In genomic region chr16:72474511-72475123, GRCh38 we compare ENCODE assay signal across 12 cellular contexts.
DNase-seq lines count a peak whose midpoint lies in the region; FAIRE-seq and TF ChIP-seq lines count a peak whose summit lies in the region.
"Had no signal": no experiment of that assay in that cellular context is flagged by ENCODE, and none has a peak within 500 bp of the region (broad histone marks: within the 10 kb centered on the region; RNA-seq: fewer than 3 reads in every experiment).

No MANE protein-coding gene starts in this region.

- H3K4me1 Mint-ChIP-seq in activated CD4-positive, alpha-beta memory T cell treated with anti-CD3 and anti-CD28 coated beads, Interleukin-2, amount 10 ng/mL, durations not matched to agents 7 days and 5 days, result peaks cover 16% of the 10 kb centered on the region

- H3K36me3 Mint-ChIP-seq in activated CD4-positive, alpha-beta memory T cell treated with anti-CD3 and anti-CD28 coated beads, Interleukin-2, amount 10 ng/mL, durations not matched to agents 7 days and 5 days (ENCODE audit: low read depth), result no peaks in the 10 kb centered on the region
- H3K36me3 Mint-ChIP-seq: WTC11 had no signal

- POLR2A ChIA-PET in activated CD4-positive, alpha-beta memory T cell treated with anti-CD3 and anti-CD28 coated beads, Interleukin-2, amount 10 ng/mL, durations not matched to agents 7 days and 5 days (lab: Charles Lee), result no interaction called here

- no peak overlapping the region for H3K4me3 Mint-ChIP-seq in activated CD4-positive, alpha-beta memory T cell treated with anti-CD3 and anti-CD28 coated beads, Interleukin-2, amount 10 ng/mL, durations not matched to agents 7 days and 5 days
- H3K4me3 Mint-ChIP-seq: WTC11 had no signal

- FAIRE-seq in GM12892 (lab: Jason Lieb, UNC), result no peak

- CTCF ChIA-PET in activated CD4-positive, alpha-beta memory T cell treated with anti-CD3 and anti-CD28 coated beads, Interleukin-2, amount 10 ng/mL, durations not matched to agents 7 days and 5 days (lab: Charles Lee), result interaction anchor here (0.5 kb wide), 1 partner anchor 158 kb away, joined by 3 read pairs; no protein-coding TSS in a partner anchor

- peak overlapping the region; percentile 34 for H3K27ac Mint-ChIP-seq in activated CD4-positive, alpha-beta memory T cell treated with anti-CD3 and anti-CD28 coated beads, Interleukin-2, amount 10 ng/mL, durations not matched to agents 7 days and 5 days
- H3K27ac Mint-ChIP-seq: WTC11 had no signal

- H3K27ac ChIP-seq in caudate nucleus (ENCODE audit: low read depth, low read length), result no peak overlapping the region
- H3K27ac ChIP-seq: upper lobe of left lung had no signal

- peak; percentile 97 for DNase-seq in ACHN
- DNase-seq in HCEC 1CT, result peak; percentile 83
- no peak for DNase-seq in activated CD4-positive, alpha-beta memory T cell treated with anti-CD3 and anti-CD28 coated beads, Interleukin-2, amount 10 ng/mL, durations not matched to agents 7 days and 5 days
- peak; percentile 65 for DNase-seq in foreskin melanocyte
- DNase-seq in caudate nucleus (lab: John Stamatoyannopoulos, UW), result no peak
- no peak for DNase-seq in GM12892 (ENCODE audit: insufficient read length)
- DNase-seq in NCI-H1105 treated with DMSO at 0.1 percent for 48 hours (lab: John Stamatoyannopoulos, UW), result no peak
- no peak for DNase-seq in DMS153 (lab: John Stamatoyannopoulos, UW)
- DNase-seq: cerebellar nuclear complex, NCI-H446 treated with DMSO at 0.1 percent for 48 hours, upper lobe of left lung had no signal

- in situ Hi-C loops in ACHN (cut with HindIII; ENCODE audit: low pct_ligation_motif_present, low pct_unique_long_range_greater_than_20kb, low sequenced_read_pairs), result loop anchor here (25.0 kb wide), 2 partner anchors 237 to 337 kb away; no protein-coding TSS in a partner anchor

- H3K9me3 Mint-ChIP-seq in activated CD4-positive, alpha-beta memory T cell treated with anti-CD3 and anti-CD28 coated beads, Interleukin-2, amount 10 ng/mL, durations not matched to agents 7 days and 5 days, result no peaks in the 10 kb centered on the region
- H3K9me3 Mint-ChIP-seq: WTC11 had no signal

- no peak for TF ChIP-seq POLR2A in GM12892 (IDR thresholded peaks at IDR 0.05; ENCODE audit: low read depth, low read length)

- H3K27me3 Mint-ChIP-seq in activated CD4-positive, alpha-beta memory T cell treated with anti-CD3 and anti-CD28 coated beads, Interleukin-2, amount 10 ng/mL, durations not matched to agents 7 days and 5 days, result no peaks in the 10 kb centered on the region

Comparison
In these comparisons a context has a peak if more than half of its experiments do, and no peak if none do; other contexts are left out.
1. DNase-seq: peak in ACHN (single experiment), HCEC 1CT (single experiment) and foreskin melanocyte (single experiment); none in activated CD4-positive, alpha-beta memory T cell treated with anti-CD3 and anti-CD28 coated beads, Interleukin-2, amount 10 ng/mL, durations not matched to agents 7 days and 5 days (single experiment), caudate nucleus (0 of 61), GM12892 (single experiment), NCI-H1105 treated with DMSO at 0.1 percent for 48 hours (single experiment) and DMS153 (single experiment).